ENCODE assay signal across 8 cellular contexts in the genomic region with DNA sequence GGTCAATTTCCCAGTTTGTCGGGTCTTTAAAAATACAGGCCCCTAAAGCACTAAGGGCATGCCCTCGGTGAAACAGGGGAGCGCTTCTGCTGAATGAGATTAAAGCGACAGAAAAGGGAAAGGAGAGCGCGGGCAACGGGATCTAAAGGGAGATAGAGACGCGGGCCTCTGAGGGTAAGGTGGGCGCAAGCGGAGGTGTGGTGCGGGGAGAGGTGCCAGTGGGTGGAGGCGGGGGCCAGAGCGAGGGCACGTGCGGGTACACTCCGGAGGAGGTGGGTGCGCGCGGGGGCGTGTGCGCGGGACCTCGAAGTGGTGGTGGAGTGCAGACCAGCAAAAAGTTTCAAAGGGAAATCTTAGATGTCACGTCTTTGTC. TPM values are rescaled to one million over a fixed set of nuclear protein-coding genes. Genes with fewer than 3 reads are reported as not detected.
A peak's percentile ranks its signal among the peaks of the same experiment; 100 is the strongest.
DNase-seq lines count a peak whose midpoint lies in the region; ATAC-seq and FAIRE-seq lines count a peak whose summit lies in the region.

No MANE protein-coding gene starts in this region.

- peak overlapping the region; percentile 85 for H3K27ac ChIP-seq in thymus (ENCODE audit: low read depth)

- ATAC-seq in HG03342 (IDR thresholded peaks at IDR 0.05; ENCODE audit: unreplicated experiment), result peak; percentile 15

- peak; percentile 15 for DNase-seq in activated CD4-positive, alpha-beta T cell treated with anti-CD3 and anti-CD28 coated beads for 1 hour
- no peak for DNase-seq in activated CD4-positive, alpha-beta T cell treated with anti-CD3 and anti-CD28 coated beads, Interleukin-2, amount 50 U/mL, for 1 hour
- peak; percentile 38 to 52 for DNase-seq in activated CD4-positive, alpha-beta T cell treated with anti-CD3 and anti-CD28 coated beads for 4 hours
- peak; percentile 21 for DNase-seq in effector CD8-positive, alpha-beta T cell (lab: John Stamatoyannopoulos, UW)
- no peak for DNase-seq in GM19239 (ENCODE audit: insufficient read length, low spot score)

- no peak for FAIRE-seq in GM19239 (lab: Jason Lieb, UNC)

- H3K4me1 ChIP-seq in mucosa of stomach (ENCODE audit: control insufficient read depth, insufficient read depth, low read length) (no peaks in the 10 kb centered on the region), thymus (ENCODE audit: control insufficient read depth, insufficient read depth, low read length) (no peaks in the 10 kb centered on the region)

- H3K27me3 ChIP-seq in mucosa of stomach (ENCODE audit: control insufficient read depth, insufficient read depth, low read length) (no peaks in the 10 kb centered on the region), thymus (ENCODE audit: control insufficient read depth, insufficient read depth) (peaks cover 4% of the 10 kb centered on the region)

- H3K4me3 ChIP-seq in mucosa of stomach (ENCODE audit: low read length), result peak overlapping the region; percentile 71
- peak overlapping the region; percentile 91 for H3K4me3 ChIP-seq in thymus (ENCODE audit: low read length)

- under 1% methylated on average over 25 of the region's 25 CpGs for WGBS in thymus

- no peaks in the 10 kb centered on the region for H3K9me3 ChIP-seq in mucosa of stomach (ENCODE audit: control insufficient read depth, low read length)
- H3K9me3 ChIP-seq in thymus (ENCODE audit: control insufficient read depth), result peaks cover 2% of the 10 kb centered on the region

- H3K36me3 ChIP-seq in mucosa of stomach (ENCODE audit: control insufficient read depth, insufficient read depth, low read length), result no peaks in the 10 kb centered on the region
- H3K36me3 ChIP-seq in thymus (ENCODE audit: control insufficient read depth, insufficient read depth), result no peaks in the 10 kb centered on the region

- peak overlapping the region; percentile 99 for H3K9ac ChIP-seq in mucosa of stomach (ENCODE audit: low read length)

RNA-seq across cellular contexts. Expression of a gene that starts 0.8 kb away (rescaled TPM):
- polyA plus RNA-seq in thymus, result 6.5 TPM

Comparison
In these comparisons a context has a peak if more than half of its experiments do, and no peak if none do; other contexts are left out.
1. DNase-seq: peak in activated CD4-positive, alpha-beta T cell treated with anti-CD3 and anti-CD28 coated beads for 1 hour (single experiment), activated CD4-positive, alpha-beta T cell treated with anti-CD3 and anti-CD28 coated beads for 4 hours (2 of 2) and effector CD8-positive, alpha-beta T cell (single experiment); none in activated CD4-positive, alpha-beta T cell treated with anti-CD3 and anti-CD28 coated beads, Interleukin-2, amount 50 U/mL, for 1 hour (single experiment) and GM19239 (single experiment).